In genomic region chr7:5824297-5824610, GRCh38 we compare ENCODE assay signal across 12 cellular contexts. TPM values are rescaled to one million over a fixed set of nuclear protein-coding genes. Genes with fewer than 3 reads are reported as not detected.
A peak's percentile ranks its signal among the peaks of the same experiment; 100 is the strongest.
DNase-seq lines count a peak whose midpoint lies in the region; ATAC-seq and TF ChIP-seq lines count a peak whose summit lies in the region.
"Had no signal": no experiment of that assay in that cellular context is flagged by ENCODE, and none has a peak within 500 bp of the region (broad histone marks: within the 10 kb centered on the region; RNA-seq: fewer than 3 reads in every experiment).

No MANE protein-coding gene starts in this region.

- ATAC-seq in CD8-positive, alpha-beta T cell: peak; percentile 62
- peak; percentile 74 for ATAC-seq in activated CD4-positive, alpha-beta T cell treated with anti-CD3 and anti-CD28 coated beads for 36 hours

- TF ChIP-seq CTCF in CD8-positive, alpha-beta T cell (IDR thresholded peaks at IDR 0.05): no peak

- H3K4me1 ChIP-seq in CD8-positive, alpha-beta T cell (ENCODE audit: insufficient read depth, low read length): peaks cover 30% of the 10 kb centered on the region

- in situ Hi-C loops in ACHN (cut with HindIII; ENCODE audit: low pct_ligation_motif_present, low pct_unique_long_range_greater_than_20kb, low sequenced_read_pairs): no loop called here

- H3K4me3 Mint-ChIP-seq in CD8-positive, alpha-beta T cell: peak overlapping the region; percentile 91
- peak overlapping the region; percentile 74 for H3K4me3 Mint-ChIP-seq in activated CD4-positive, alpha-beta T cell treated with anti-CD3 and anti-CD28 coated beads for 36 hours
- H3K4me3 Mint-ChIP-seq in activated naive CD8-positive, alpha-beta T cell: peak overlapping the region; percentile 86

- no peaks in the 10 kb centered on the region for H3K36me3 ChIP-seq in CD8-positive, alpha-beta T cell (ENCODE audit: insufficient read depth, low read length)

- POLR2A ChIA-PET in CD8-positive, alpha-beta T cell (lab: Charles Lee): interaction anchor here (2.7 kb wide), 1 partner anchor 11 kb away, joined by 31 read pairs; no protein-coding TSS in a partner anchor
- POLR2A ChIA-PET in activated CD4-positive, alpha-beta T cell treated with anti-CD3 and anti-CD28 coated beads for 36 hours (lab: Charles Lee): no interaction called here

- intact Hi-C loops in CD8-positive, alpha-beta T cell (cut with DNase I, micrococcal nuclease): loop anchor here in 1 of 2 experiments (1.0 kb wide), 1 partner anchor 10 kb away; no protein-coding TSS in a partner anchor
- intact Hi-C loops in activated CD4-positive, alpha-beta T cell treated with anti-CD3 and anti-CD28 coated beads for 36 hours (cut with DNase I, micrococcal nuclease): loop anchor here in 1 of 2 experiments (5.0 kb wide), 1 partner anchor 127 kb away; no protein-coding TSS in a partner anchor

- CTCF ChIA-PET in CD8-positive, alpha-beta T cell (lab: Charles Lee): no interaction called here
- CTCF ChIA-PET in activated CD4-positive, alpha-beta T cell treated with anti-CD3 and anti-CD28 coated beads for 36 hours (lab: Charles Lee): interaction anchor here (0.7 kb wide), 1 partner anchor 10 kb away, joined by 3 read pairs; no protein-coding TSS in a partner anchor

- H3K36me3 Mint-ChIP-seq in CD8-positive, alpha-beta T cell: peaks cover 7% of the 10 kb centered on the region
- no peaks in the 10 kb centered on the region for H3K36me3 Mint-ChIP-seq in activated CD4-positive, alpha-beta T cell treated with anti-CD3 and anti-CD28 coated beads for 36 hours (ENCODE audit: low read depth)
- H3K36me3 Mint-ChIP-seq in activated naive CD8-positive, alpha-beta T cell: no peaks in the 10 kb centered on the region
- H3K36me3 Mint-ChIP-seq: memory B cell had no signal

- H3K4me1 Mint-ChIP-seq in CD8-positive, alpha-beta T cell (ENCODE audit: low read depth): peaks cover 28% of the 10 kb centered on the region
- H3K4me1 Mint-ChIP-seq in activated CD4-positive, alpha-beta T cell treated with anti-CD3 and anti-CD28 coated beads for 36 hours: peaks cover 31% of the 10 kb centered on the region
- H3K4me1 Mint-ChIP-seq in activated naive CD8-positive, alpha-beta T cell (ENCODE audit: low read depth): peaks cover 32% of the 10 kb centered on the region

- H3K9me3 ChIP-seq in CD8-positive, alpha-beta T cell (ENCODE audit: low read length): no peaks in the 10 kb centered on the region

- H3K27ac Mint-ChIP-seq in CD8-positive, alpha-beta T cell: peak overlapping the region; percentile 91
- peak overlapping the region; percentile 89 for H3K27ac Mint-ChIP-seq in activated CD4-positive, alpha-beta T cell treated with anti-CD3 and anti-CD28 coated beads for 36 hours
- H3K27ac Mint-ChIP-seq in activated naive CD8-positive, alpha-beta T cell: peak overlapping the region; percentile 92

- H3K27me3 ChIP-seq in CD8-positive, alpha-beta T cell (ENCODE audit: insufficient read depth, low read length): no peaks in the 10 kb centered on the region

- H3K27ac ChIP-seq in CD8-positive, alpha-beta T cell (ENCODE audit: low read depth, low read length): peak overlapping the region; percentile 96
- H3K27ac ChIP-seq: C4-2B had no signal

- no peaks in the 10 kb centered on the region for H3K9me3 Mint-ChIP-seq in CD8-positive, alpha-beta T cell
- no peaks in the 10 kb centered on the region for H3K9me3 Mint-ChIP-seq in activated CD4-positive, alpha-beta T cell treated with anti-CD3 and anti-CD28 coated beads for 36 hours (ENCODE audit: low read depth)
- H3K9me3 Mint-ChIP-seq in activated naive CD8-positive, alpha-beta T cell (ENCODE audit: low read depth): no peaks in the 10 kb centered on the region
- H3K9me3 Mint-ChIP-seq: memory B cell had no signal

- H3K27me3 Mint-ChIP-seq in CD8-positive, alpha-beta T cell (ENCODE audit: low read depth): no peaks in the 10 kb centered on the region
- no peaks in the 10 kb centered on the region for H3K27me3 Mint-ChIP-seq in activated CD4-positive, alpha-beta T cell treated with anti-CD3 and anti-CD28 coated beads for 36 hours
- H3K27me3 Mint-ChIP-seq in activated naive CD8-positive, alpha-beta T cell: no peaks in the 10 kb centered on the region
- H3K27me3 Mint-ChIP-seq: memory B cell had no signal

- peak; percentile 34 to 87 (median 60) for DNase-seq in CD8-positive, alpha-beta T cell
- DNase-seq in activated CD4-positive, alpha-beta T cell treated with anti-CD3 and anti-CD28 coated beads for 36 hours: peak; percentile 78
- peak; percentile 48 for DNase-seq in stimulated activated CD4-positive, alpha-beta T cell treated with anti-CD3 and anti-CD28 coated beads, Interleukin-12 subunit alpha, Interleukin-12 subunit beta, amount 100 ng/mL, for 4 hours
- DNase-seq in NCI-H1436 treated with DMSO at 0.1 percent for 48 hours (lab: John Stamatoyannopoulos, UW): no peak
- DNase-seq in ACHN: no peak
- DNase-seq in NCI-H2029 (lab: John Stamatoyannopoulos, UW): no peak
- DNase-seq in 8988T: no peak
- DNase-seq: NCI-H1048, small intestine had no signal

- H3K4me3 ChIP-seq in CD8-positive, alpha-beta T cell (ENCODE audit: low read depth, low read length): peak overlapping the region; percentile 99

RNA-seq across cellular contexts. Expression of gene RNF216, which starts 42.8 kb away (rescaled TPM):
- 10 to 100 TPM; 93.9 to 98.4 TPM for total RNA-seq in CD8-positive, alpha-beta T cell
- 10 to 100 TPM; 37.2 to 41.1 TPM for total RNA-seq in activated CD4-positive, alpha-beta T cell treated with anti-CD3 and anti-CD28 coated beads for 36 hours

RNA-seq across cellular contexts. Expression of gene OCM, which starts 56.3 kb away (rescaled TPM):
- 1 to 10 TPM; 1.5 to 1.8 TPM for total RNA-seq in CD8-positive, alpha-beta T cell
- total RNA-seq in activated CD4-positive, alpha-beta T cell treated with anti-CD3 and anti-CD28 coated beads for 36 hours: not detected

Comparison
In these comparisons a context has a peak if more than half of its experiments do, and no peak if none do; other contexts are left out.
1. DNase-seq: peak in CD8-positive, alpha-beta T cell (7 of 7), activated CD4-positive, alpha-beta T cell treated with anti-CD3 and anti-CD28 coated beads for 36 hours (single experiment) and stimulated activated CD4-positive, alpha-beta T cell treated with anti-CD3 and anti-CD28 coated beads, Interleukin-12 subunit alpha, Interleukin-12 subunit beta, amount 100 ng/mL, for 4 hours (single experiment); none in NCI-H1436 treated with DMSO at 0.1 percent for 48 hours (single experiment), ACHN (single experiment), NCI-H2029 (single experiment) and 8988T (single experiment).
2. Peak in every context shown above with its lines, with median percentiles within 50 percentile points of each other: H3K27ac Mint-ChIP-seq and H3K4me3 Mint-ChIP-seq.